12 cellular contexts compared by ENCODE assay signal in the genomic region with DNA sequence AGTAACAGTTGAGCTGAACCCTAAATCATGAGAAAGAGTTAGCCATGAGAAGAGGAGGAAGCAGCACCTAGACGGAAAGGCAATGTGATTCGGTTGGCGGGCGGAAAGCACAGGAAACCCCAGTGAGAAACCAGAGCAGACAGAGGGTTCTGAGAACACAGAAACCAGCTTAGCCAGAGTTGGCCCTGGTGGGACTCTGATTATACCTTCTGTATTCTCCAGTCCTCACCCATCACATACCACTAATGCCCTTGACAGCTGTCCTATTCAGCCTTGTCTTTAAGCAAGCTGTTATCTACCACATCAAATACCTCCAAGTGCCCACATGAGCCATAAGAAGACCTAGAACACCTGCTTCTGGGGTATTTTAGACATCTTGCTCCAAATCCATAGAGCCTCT. TPM values are rescaled to one million over a fixed set of nuclear protein-coding genes. Genes with fewer than 3 reads are reported as not detected.
DNase-seq lines count a peak whose midpoint lies in the region; ATAC-seq, FAIRE-seq and TF ChIP-seq lines count a peak whose summit lies in the region.
"Had no signal": no experiment of that assay in that cellular context is flagged by ENCODE, and none has a peak within 500 bp of the region (broad histone marks: within the 10 kb centered on the region; RNA-seq: fewer than 3 reads in every experiment).

No MANE protein-coding gene starts in this region.

- H3K9ac ChIP-seq in GM12878 (ENCODE audit: control insufficient read depth, insufficient read depth, low read length) = no peak overlapping the region

- no peaks in the 10 kb centered on the region for H3K36me3 ChIP-seq in Caco-2 (ENCODE audit: control insufficient read depth, insufficient read depth, low read length)
- no peaks in the 10 kb centered on the region for H3K36me3 ChIP-seq in GM12878 (ENCODE audit: control insufficient read depth in 2 of 2, insufficient read depth in 2 of 2, low read length in 1 of 2)

- H3K79me2 ChIP-seq in GM12878 (ENCODE audit: control insufficient read depth, insufficient read depth, low read length) = no peaks in the 10 kb centered on the region

- CTCF ChIA-PET in Caco-2 (lab: Charles Lee) = interaction anchor here (2.2 kb wide), 1 partner anchor 220 kb away, joined by 18 read pairs; no protein-coding TSS in a partner anchor
- CTCF ChIA-PET in GM12878 (lab: Yijun Ruan, JAX) = interaction anchor here (0.6 to 5.6 kb wide), 10 partner anchors 11 to 345 kb away, joined by 3 to 53 read pairs (median 4); a partner anchor contains a TSS

- DNase-seq in Caco-2 (no peak), GM18507 (ENCODE audit: extremely low spot score, insufficient read length, low read depth) (no peak), KG1 (lab: John Stamatoyannopoulos, UW) (peak; percentile 37), GM12878 (ENCODE audit: low read depth, low spot score) (no peak), anterior cingulate cortex (lab: John Stamatoyannopoulos, UW) (no peak), NK-92 (lab: John Stamatoyannopoulos, UW; ENCODE audit: unreplicated experiment) (no peak)
- no peak for DNase-seq in activated effector memory CD4-positive, alpha-beta T cell treated with Interleukin-2 at 50 U/mL for 16 hours
- DNase-seq: activated T-cell treated with anti-CD3 and anti-CD28 coated beads, Interleukin-2, amount 50 U/mL, for 48 hours; caudate nucleus; stimulated activated CD4-positive, alpha-beta T cell treated with anti-CD3 and anti-CD28 coated beads, Interleukin-4, amount 100 ng/mL, for 4 hours had no signal

- H4K20me1 ChIP-seq in GM12878 (ENCODE audit: control insufficient read depth, insufficient read depth) = no peaks in the 10 kb centered on the region

- no peak for TF ChIP-seq POLR2A in GM12878 (IDR thresholded peaks at IDR 0.05; ENCODE audit: low read depth, low read length)

- ATAC-seq in GM12878 (peak; percentile 72), HG02970 (IDR thresholded peaks at IDR 0.05; ENCODE audit: low FRiP score, unreplicated experiment) (no peak)

- H3K9me3 ChIP-seq in Caco-2 (no peaks in the 10 kb centered on the region), GM12878 (replicated peaks; ENCODE audit: control insufficient read depth, insufficient read depth, low read length) (no peaks in the 10 kb centered on the region)

- intact Hi-C loops in Caco-2 (cut with micrococcal nuclease; ENCODE audit: unreplicated experiment) (loop anchor here (2.0 kb wide), 1 partner anchor 221 kb away; no protein-coding TSS in a partner anchor), GM12878 (cut with micrococcal nuclease; ENCODE audit: unreplicated experiment) (no loop called here)

- H3K27ac Mint-ChIP-seq in Caco-2 (ENCODE audit: unreplicated experiment) = peak overlapping the region; percentile 88
- H3K27ac Mint-ChIP-seq: progenitor cell of endocrine pancreas had no signal

- TF ChIP-seq EP300 in GM12878 (IDR thresholded peaks at IDR 0.05; ENCODE audit: borderline replicate concordance in 1 of 2, control insufficient read depth in 1 of 2, low read depth in 2 of 2, low read length in 2 of 2) = no peak

- H3K4me2 ChIP-seq in GM12878 (ENCODE audit: control insufficient read depth, insufficient read depth) = peak overlapping the region; percentile 7; the same call in 1 of the 2 replicates

- RAD21 ChIA-PET in GM12878 (lab: Charles Lee; ENCODE audit: unreplicated experiment) = no interaction called here

- no peak overlapping the region for H3K27ac ChIP-seq in GM12878 (ENCODE audit: control insufficient read depth, insufficient read depth)

- H3K4me3 Mint-ChIP-seq in Caco-2 (ENCODE audit: unreplicated experiment) = no peak overlapping the region

- H3K4me1 ChIP-seq in Caco-2 = peaks cover 83% of the 10 kb centered on the region
- H3K4me1 ChIP-seq in GM12878 (ENCODE audit: control insufficient read depth, insufficient read depth, low read length) = peaks cover 16% of the 10 kb centered on the region

- in situ Hi-C loops in GM12878 (cut with MboI) = no loop called here

- H3K27me3 Mint-ChIP-seq in Caco-2 (ENCODE audit: insufficient read depth, unreplicated experiment) = no peaks in the 10 kb centered on the region
- H3K27me3 Mint-ChIP-seq: progenitor cell of endocrine pancreas had no signal

- 11% methylated on average over 4 of the region's 4 CpGs for WGBS in GM12878 (ENCODE audit: insufficient coverage, insufficient replicate concordance, low lambda C conversion rate, missing lambda C conversion rate)

- SMC1A ChIA-PET in GM12878 (lab: Charles Lee; ENCODE audit: uncharacterized antibody, unreplicated experiment) = interaction anchor here (1.0 to 1.6 kb wide), 5 partner anchors 17 to 243 kb away, joined by 3 to 8 read pairs (median 4); no protein-coding TSS in a partner anchor

- FAIRE-seq in GM18507 (lab: Jason Lieb, UNC) = peak; percentile 73
- peak; percentile 13 for FAIRE-seq in GM12878 (lab: Jason Lieb, UNC)

- TF ChIP-seq RAD21 in GM12878 (IDR thresholded peaks at IDR 0.05; ENCODE audit: insufficient read depth, low read depth, low read length) = no peak

- POLR2A ChIA-PET in Caco-2 (lab: Charles Lee) (interaction anchor here (2.7 kb wide), 1 partner anchor 59 kb away, joined by 15 read pairs; a partner anchor contains a TSS), GM12878 (lab: Charles Lee) (interaction anchor here (0.6 kb wide), 1 partner anchor 1328 kb away, joined by 4 read pairs; no protein-coding TSS in a partner anchor)

- H3K27me3 ChIP-seq in Caco-2 (replicated peaks; ENCODE audit: control insufficient read depth, insufficient read depth, low read length) (no peaks in the 10 kb centered on the region), GM12878 (replicated peaks in 1 of 2; ENCODE audit: control insufficient read depth in 2 of 2, insufficient read depth in 2 of 2, low read length in 1 of 2) (no peaks in the 10 kb centered on the region)

- peaks cover 19% of the 10 kb centered on the region for H3K36me3 Mint-ChIP-seq in Caco-2 (ENCODE audit: insufficient read depth, unreplicated experiment)

- no peak overlapping the region for H2AFZ ChIP-seq in GM12878 (ENCODE audit: control insufficient read depth, low read depth, low read length)

- H3K4me3 ChIP-seq in Caco-2 (ENCODE audit: low read depth, low read length) = no peak overlapping the region
- no peak overlapping the region for H3K4me3 ChIP-seq in GM12878

- BruUV-seq in Caco-2 (replicated peaks; lab: Mats Ljungman, UMichigan) = no TSS peak
- BruUV-seq in GM12878 (replicated peaks; lab: Mats Ljungman, UMichigan) = no TSS peak

- TF ChIP-seq CTCF in Caco-2 (IDR thresholded peaks at IDR 0.05; ENCODE audit: insufficient read depth in 1 of 2, low read depth in 1 of 2, low read length in 1 of 2, severe bottlenecking in 1 of 2, unreplicated experiment in 1 of 2) = no peak
- TF ChIP-seq CTCF in GM12878 (IDR thresholded peaks at IDR 0.05 in 2 of 3, conservative IDR thresholded peaks at IDR 0.05 in 1 of 3; ENCODE audit: control insufficient read depth in 2 of 3, extremely low read depth in 1 of 3, insufficient read depth in 1 of 3, low read depth in 3 of 3, low read length in 3 of 3) = no peak

- H3K4me1 Mint-ChIP-seq in Caco-2 (ENCODE audit: low read depth, unreplicated experiment) = peaks cover 48% of the 10 kb centered on the region

- peaks cover 21% of the 10 kb centered on the region for H3K9me3 Mint-ChIP-seq in Caco-2 (ENCODE audit: unreplicated experiment)

TF ChIP-seq in GM12878, 131 proteins besides CTCF, POLR2A, EP300 and RAD21 (continues in another document):
- no peak for TF ChIP-seq MEF2A (IDR thresholded peaks at IDR 0.05; ENCODE audit: insufficient read depth, low read depth, low read length)
- TF ChIP-seq, protein P1, sequence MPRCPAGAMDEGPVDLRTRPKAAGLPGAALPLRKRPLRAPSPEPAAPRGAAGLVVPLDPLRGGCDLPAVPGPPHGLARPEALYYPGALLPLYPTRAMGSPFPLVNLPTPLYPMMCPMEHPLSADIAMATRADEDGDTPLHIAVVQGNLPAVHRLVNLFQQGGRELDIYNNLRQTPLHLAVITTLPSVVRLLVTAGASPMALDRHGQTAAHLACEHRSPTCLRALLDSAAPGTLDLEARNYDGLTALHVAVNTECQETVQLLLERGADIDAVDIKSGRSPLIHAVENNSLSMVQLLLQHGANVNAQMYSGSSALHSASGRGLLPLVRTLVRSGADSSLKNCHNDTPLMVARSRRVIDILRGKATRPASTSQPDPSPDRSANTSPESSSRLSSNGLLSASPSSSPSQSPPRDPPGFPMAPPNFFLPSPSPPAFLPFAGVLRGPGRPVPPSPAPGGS (IDR thresholded peaks at IDR 0.05; ENCODE audit: borderline replicate concordance, insufficient read depth, low read depth, low read length, poor library complexity, severe bottlenecking) = no peak

RNA-seq across cellular contexts. Expression of a gene that starts 58.9 kb away (rescaled TPM):
- 60.8 and 66.1 TPM in 2 replicates for total RNA-seq in Caco-2 (2022)
- 6.3 and 6.6 TPM in 2 replicates for total RNA-seq in GM12878 (2013; cell fraction: nucleolus; rRNA removed)
- total RNA-seq in GM12878 (2014; rRNA removed) = 0.79 and 0.87 TPM in 2 replicates
- total RNA-seq in GM12878 (2014; rRNA removed; fragmentation: Illumina TruSeq; extraction: Trizol) = 0.72 and 0.78 TPM in 2 replicates
- 0.29 and 0.69 TPM in 2 replicates for total RNA-seq in GM12878 (2021)
- 0.12 TPM for polyA plus RNA-seq in GM12878 (2011; ENCODE audit: low read depth)
- polyA plus RNA-seq in GM12878 (2011; rRNA removed) = 9.3 and 10.4 TPM in 2 replicates
- polyA plus RNA-seq in GM12878 (2011; cell fraction: cytosol; rRNA removed) = 6.0 TPM in 2 replicates
- polyA plus RNA-seq in GM12878 (2011; cell fraction: nucleus; rRNA removed) = 26.0 and 27.7 TPM in 2 replicates
- polyA plus RNA-seq in GM12878 (2012) = 0.23 and 0.27 TPM in 2 replicates
- 0.48 and 0.57 TPM in 2 replicates for polyA plus RNA-seq in GM12878 (2014; fragmentation: Illumina TruSeq; extraction: Trizol)
- under 1 TPM; 0.35 to 0.89 TPM for polyA plus RNA-seq in GM12878 (2014; fragmentation: Nextera tagmentation; extraction: Ambion mirVana)
- 0.35 and 0.56 TPM in 2 replicates for polyA plus RNA-seq in GM12878 (2014; rRNA removed)
- under 1 TPM; 0.42 to 0.52 TPM for polyA plus RNA-seq in GM12878 (2016; fragmentation: Nextera tagmentation; extraction: Ambion mirVana)
- polyA minus RNA-seq in GM12878 (2011; rRNA and poly(A)+ RNA removed) = 7.2 and 11.3 TPM in 2 replicates
- 2.4 and 2.7 TPM in 2 replicates for polyA minus RNA-seq in GM12878 (2011; cell fraction: cytosol; rRNA and poly(A)+ RNA removed)
- 12.2 and 14.1 TPM in 2 replicates for polyA minus RNA-seq in GM12878 (2011; cell fraction: nucleus; rRNA and poly(A)+ RNA removed)
